Comparison of ENCODE assay signal across 22 cellular contexts in the genomic region with DNA sequence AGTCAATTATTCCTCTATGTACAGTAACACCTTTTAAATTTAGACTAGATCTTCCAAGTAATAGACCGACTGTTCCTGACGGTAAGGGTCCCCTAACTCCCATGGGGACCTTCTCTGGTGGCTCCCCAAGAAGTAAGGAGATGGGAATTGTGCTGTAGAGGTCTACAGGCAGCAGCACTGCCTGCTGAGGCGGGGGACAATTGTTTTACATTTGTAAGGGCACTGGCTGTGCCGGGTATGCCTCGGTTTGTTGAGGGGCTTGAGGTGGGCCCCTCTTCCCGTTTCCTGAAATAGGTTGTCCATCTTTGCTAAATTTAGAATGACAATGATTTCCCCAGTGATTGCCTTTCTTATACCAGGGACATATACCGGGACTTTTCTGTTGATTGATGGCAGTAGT. TPM values are rescaled to one million over a fixed set of nuclear protein-coding genes. Genes with fewer than 3 reads are reported as not detected.
"Had no signal": no experiment of that assay in that cellular context is flagged by ENCODE, and none has a peak within 500 bp of the region (broad histone marks: within the 10 kb centered on the region; RNA-seq: fewer than 3 reads in every experiment).

No MANE protein-coding gene starts in this region.

- H3K4me1 ChIP-seq: adrenal gland, psoas muscle, right lobe of liver, testis had no signal

- H3K36me3 Mint-ChIP-seq: activated CD4-positive, alpha-beta memory T cell treated with anti-CD3 and anti-CD28 coated beads for 36 hours; activated naive CD4-positive, alpha-beta T cell treated with anti-CD3 and anti-CD28 coated beads, Interleukin-2, amount 50 U/mL, for 24 hours; memory B cell; natural killer cell treated with Interleukin-12 subunit alpha and Interleukin-12 subunit beta and Interleukin-15 and Interleukin-18, amount 100 ng/mL, for 72 hours; T-cell had no signal

- H3K9me3 Mint-ChIP-seq: activated CD4-positive, alpha-beta memory T cell treated with anti-CD3 and anti-CD28 coated beads for 36 hours; activated naive CD4-positive, alpha-beta T cell treated with anti-CD3 and anti-CD28 coated beads, Interleukin-2, amount 50 U/mL, for 24 hours; activated T-cell treated with anti-CD3 and anti-CD28 coated beads, Interleukin-2, amount 50 U/mL, for 24 hours; memory B cell; natural killer cell treated with Interleukin-12 subunit alpha and Interleukin-12 subunit beta and Interleukin-15 and Interleukin-18, amount 100 ng/mL, for 72 hours; T-cell had no signal

- H3K4me3 Mint-ChIP-seq: activated CD4-positive, alpha-beta memory T cell treated with anti-CD3 and anti-CD28 coated beads for 36 hours; activated naive CD4-positive, alpha-beta T cell treated with anti-CD3 and anti-CD28 coated beads, Interleukin-2, amount 50 U/mL, for 24 hours; activated T-cell treated with anti-CD3 and anti-CD28 coated beads, Interleukin-2, amount 50 U/mL, for 24 hours; memory B cell; natural killer cell treated with Interleukin-12 subunit alpha and Interleukin-12 subunit beta and Interleukin-15 and Interleukin-18, amount 100 ng/mL, for 72 hours; T-cell had no signal

- H3K27me3 ChIP-seq: adrenal gland, cardiac muscle cell, esophagus squamous epithelium, right lobe of liver, stomach, testis had no signal

- H3K27me3 Mint-ChIP-seq: activated CD4-positive, alpha-beta memory T cell treated with anti-CD3 and anti-CD28 coated beads for 36 hours; activated naive CD4-positive, alpha-beta T cell treated with anti-CD3 and anti-CD28 coated beads, Interleukin-2, amount 50 U/mL, for 24 hours had no signal

- H3K27ac ChIP-seq: adrenal gland, cardiac muscle cell, esophagus squamous epithelium, psoas muscle, right lobe of liver, stomach, testis had no signal

- H3K36me3 ChIP-seq: adrenal gland, cardiac muscle cell, esophagus squamous epithelium, right lobe of liver, stomach had no signal

- DNase-seq: activated CD4-positive, alpha-beta memory T cell treated with anti-CD3 and anti-CD28 coated beads for 36 hours; activated CD4-positive, alpha-beta T cell treated with anti-CD3 and anti-CD28 coated beads for 1 hour; activated effector memory CD4-positive, alpha-beta T cell treated with Interleukin-2 at 50 U/mL for 16 hours; activated T-cell treated with anti-CD3 and anti-CD28 coated beads, Interleukin-2, amount 50 U/mL, for 24 hours; adrenal gland; esophagus squamous epithelium; hippocampal formation; kidney glomerular epithelial cell; left ventricle myocardium superior; psoas muscle; stimulated activated CD4-positive, alpha-beta T cell treated with anti-CD3 and anti-CD28 coated beads, Interleukin-1b, Interleukin-23, amount 100 ng/mL, for 48 hours; stomach; T-cell; T-helper 9 cell; testis had no signal

- H3K4me3 ChIP-seq: adrenal gland, cardiac muscle cell, esophagus squamous epithelium, psoas muscle, right lobe of liver, stomach, testis had no signal

- H3K27ac Mint-ChIP-seq: activated CD4-positive, alpha-beta memory T cell treated with anti-CD3 and anti-CD28 coated beads for 36 hours; activated naive CD4-positive, alpha-beta T cell treated with anti-CD3 and anti-CD28 coated beads, Interleukin-2, amount 50 U/mL, for 24 hours; activated T-cell treated with anti-CD3 and anti-CD28 coated beads, Interleukin-2, amount 50 U/mL, for 24 hours; memory B cell; natural killer cell treated with Interleukin-12 subunit alpha and Interleukin-12 subunit beta and Interleukin-15 and Interleukin-18, amount 100 ng/mL, for 72 hours; T-cell had no signal

- H3K4me1 Mint-ChIP-seq: activated naive CD4-positive, alpha-beta T cell treated with anti-CD3 and anti-CD28 coated beads, Interleukin-2, amount 50 U/mL, for 24 hours; memory B cell; T-cell had no signal

- H3K9me3 ChIP-seq: adrenal gland, esophagus squamous epithelium, psoas muscle, right lobe of liver, stomach, testis had no signal

- ATAC-seq: left ventricle myocardium superior; natural killer cell treated with Interleukin-12 subunit alpha and Interleukin-12 subunit beta and Interleukin-15 and Interleukin-18, amount 100 ng/mL, for 72 hours; psoas muscle; right lobe of liver; T-cell had no signal

RNA-seq across cellular contexts. Expression of gene L1TD1, which starts 13.1 kb away (rescaled TPM):
- total RNA-seq: activated CD4-positive, alpha-beta memory T cell treated with anti-CD3 and anti-CD28 coated beads for 36 hours; glomerular endothelial cell; natural killer cell treated with Interleukin-12 subunit alpha and Interleukin-12 subunit beta and Interleukin-15 and Interleukin-18, amount 100 ng/mL, for 72 hours; osteocyte had no signal
